In genomic region chr2:174330945-174331619, GRCh38 we compare ENCODE assay signal across 1 cellular context.
TF ChIP-seq lines count a peak whose summit lies in the region.

No MANE protein-coding gene starts in this region.

TF ChIP-seq in H1, 55 proteins besides CTCF, POLR2A, EP300 and RAD21:
- TF ChIP-seq SUZ12 (IDR thresholded peaks at IDR 0.05; ENCODE audit: low read length) (peak; percentile 75), EZH2 (IDR thresholded peaks at IDR 0.05; ENCODE audit: low read depth, low read length, severe bottlenecking) (peak; percentile 65), SP1 (IDR thresholded peaks at IDR 0.05; ENCODE audit: low read depth, low read length) (peak; percentile 25; the same call in 1 of the 2 replicates), SP2 (IDR thresholded peaks at IDR 0.05; ENCODE audit: low read length) (no peak), RNF2 (IDR thresholded peaks at IDR 0.05; ENCODE audit: borderline replicate concordance, low read depth, low read length, missing control alignments, poor library complexity, severe bottlenecking) (peak; percentile 82), KDM5A (IDR thresholded peaks at IDR 0.05; ENCODE audit: low read length) (no peak)
TF ChIP-seq in H1: peak in this region for 4.
